Comparison of ENCODE assay signal across 8 cellular contexts in the genomic region with DNA sequence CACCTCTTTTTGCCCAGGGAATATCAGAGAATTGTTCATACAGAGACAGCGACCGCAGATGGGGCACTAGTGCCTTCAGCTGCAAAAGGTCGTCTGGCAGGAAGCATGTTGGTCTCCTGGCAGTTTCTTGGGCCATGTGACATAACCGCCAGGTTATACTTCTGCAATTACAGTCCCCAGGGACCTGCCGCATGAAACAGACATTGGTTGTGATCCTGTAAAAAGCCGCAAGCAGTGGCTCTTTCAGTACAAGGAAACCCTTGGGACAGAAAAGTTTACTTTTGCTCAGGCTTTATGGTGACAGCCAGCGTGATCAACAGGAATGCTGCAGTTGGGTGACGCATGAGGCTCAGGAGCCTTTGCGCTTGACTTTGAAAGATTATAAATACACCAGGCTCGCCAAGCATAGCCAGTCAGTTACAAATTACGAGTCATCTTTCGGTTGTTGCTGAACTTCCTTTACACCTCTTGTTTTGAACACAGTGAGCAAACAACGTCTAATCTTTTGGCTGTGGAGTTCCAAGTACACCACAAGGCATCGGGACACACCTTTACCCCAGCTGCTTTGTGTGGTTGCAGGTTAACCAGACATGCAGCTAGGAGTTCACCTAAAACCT. TPM values are rescaled to one million over a fixed set of nuclear protein-coding genes. Genes with fewer than 3 reads are reported as not detected.
DNase-seq lines count a peak whose midpoint lies in the region; ATAC-seq and TF ChIP-seq lines count a peak whose summit lies in the region.

No MANE protein-coding gene starts in this region.

- no peaks in the 10 kb centered on the region for H3K36me3 ChIP-seq in Peyer's patch
- no peaks in the 10 kb centered on the region for H3K36me3 ChIP-seq in liver (ENCODE audit: control insufficient read depth in 4 of 4, insufficient read depth in 3 of 4, low read depth in 1 of 4, low read length in 3 of 4)

- peak overlapping the region; percentile 98 for H3K27ac Mint-ChIP-seq in activated T-helper 2 cell treated with anti-CD3 and anti-CD28 coated beads, Interferon-gamma antibody, Interleukin-2, Interleukin-4, amounts not matched to agents 10 μg/mL and 5 μg/mL and 100 μg/mL, durations not matched to agents 14 hours and 24 hours and 36 hours

- H3K27me3 Mint-ChIP-seq in activated T-helper 2 cell treated with anti-CD3 and anti-CD28 coated beads, Interferon-gamma antibody, Interleukin-2, Interleukin-4, amounts not matched to agents 10 μg/mL and 5 μg/mL and 100 μg/mL, durations not matched to agents 14 hours and 24 hours and 36 hours (ENCODE audit: low read depth), result no peaks in the 10 kb centered on the region

- TF ChIP-seq CTCF in AG09309 (IDR thresholded peaks at IDR 0.05; ENCODE audit: control insufficient read depth, insufficient read depth, low read depth, low read length, missing control alignments), result no peak
- peak in 1 of 6 experiments; percentile 8 for TF ChIP-seq CTCF in Peyer's patch (IDR thresholded peaks at IDR 0.05)
- no peak for TF ChIP-seq CTCF in liver (IDR thresholded peaks at IDR 0.05; ENCODE audit: low read depth, low read length, missing input control)

- H3K9me3 ChIP-seq in Peyer's patch, result no peaks in the 10 kb centered on the region
- no peaks in the 10 kb centered on the region for H3K9me3 ChIP-seq in liver (ENCODE audit: control insufficient read depth in 4 of 4, low read length in 3 of 4)

- intact Hi-C loops in activated T-helper 2 cell treated with anti-CD3 and anti-CD28 coated beads, Interferon-gamma antibody, Interleukin-2, Interleukin-4, amounts not matched to agents 10 μg/mL and 5 μg/mL and 100 μg/mL, durations not matched to agents 14 hours and 24 hours and 36 hours (cut with micrococcal nuclease), result loop anchor here (2.0 to 10.0 kb wide), 7 partner anchors 17 to 433 kb away; a partner anchor contains a TSS
- intact Hi-C loops in posterior cingulate gyrus (cut with DNase I), result no loop called here

- no peaks in the 10 kb centered on the region for H3K9me3 Mint-ChIP-seq in activated T-helper 2 cell treated with anti-CD3 and anti-CD28 coated beads, Interferon-gamma antibody, Interleukin-2, Interleukin-4, amounts not matched to agents 10 μg/mL and 5 μg/mL and 100 μg/mL, durations not matched to agents 14 hours and 24 hours and 36 hours

- peak overlapping the region in 1 of 2 donors; percentile 34 for H3K9ac ChIP-seq in liver (ENCODE audit: low read depth in 1 of 2, low read length in 2 of 2)

- H3K4me1 ChIP-seq in Peyer's patch (peaks cover 0 to 36% (median 24%) of the 10 kb centered on the region in 4 donors), liver (ENCODE audit: control insufficient read depth in 4 of 4, insufficient read depth in 4 of 4, low read length in 3 of 4) (peaks cover 0 to 4% (median 0%) of the 10 kb centered on the region in 4 donors)

- DNase-seq in AG09309 (ENCODE audit: low read depth) (peak; percentile 28), Peyer's patch (peak; percentile 52 to 93 (median 88)), posterior cingulate gyrus (no peak), NCI-H446 treated with DMSO at 0.1 percent for 48 hours (lab: John Stamatoyannopoulos, UW) (no peak)
- DNase-seq in activated T-helper 2 cell treated with anti-CD3 and anti-CD28 coated beads, Interferon-gamma antibody, Interleukin-2, Interleukin-4, amounts not matched to agents 10 μg/mL and 5 μg/mL and 100 μg/mL, durations not matched to agents 14 hours and 24 hours and 36 hours (ENCODE audit: low spot score), result peak; percentile 60

- H3K4me1 Mint-ChIP-seq in activated T-helper 2 cell treated with anti-CD3 and anti-CD28 coated beads, Interferon-gamma antibody, Interleukin-2, Interleukin-4, amounts not matched to agents 10 μg/mL and 5 μg/mL and 100 μg/mL, durations not matched to agents 14 hours and 24 hours and 36 hours (ENCODE audit: low read depth), result peaks cover 71% of the 10 kb centered on the region

- peak in 1 of 2 donors; percentile 1 for TF ChIP-seq RAD21 in liver (IDR thresholded peaks at IDR 0.05)

- peak overlapping the region; percentile 56 for H3K4me3 Mint-ChIP-seq in activated T-helper 2 cell treated with anti-CD3 and anti-CD28 coated beads, Interferon-gamma antibody, Interleukin-2, Interleukin-4, amounts not matched to agents 10 μg/mL and 5 μg/mL and 100 μg/mL, durations not matched to agents 14 hours and 24 hours and 36 hours (ENCODE audit: low read depth)

- H3K4me3 ChIP-seq in AG09309 (ENCODE audit: control insufficient read depth, low read depth, low read length), result no peak overlapping the region
- H3K4me3 ChIP-seq in Peyer's patch, result peak overlapping the region in 1 of 4 donors; percentile 12
- peak overlapping the region in 1 of 3 donors; percentile 1 for H3K4me3 ChIP-seq in liver (ENCODE audit: low read depth in 1 of 3, low read length in 3 of 3)

- WGBS in liver, result 25% methylated on average over 14 of the region's 14 CpGs

- H3K27me3 ChIP-seq in Peyer's patch, result no peaks in the 10 kb centered on the region
- no peaks in the 10 kb centered on the region for H3K27me3 ChIP-seq in liver (ENCODE audit: control insufficient read depth in 4 of 4, insufficient read depth in 4 of 4, low read length in 3 of 4)

- H3K36me3 Mint-ChIP-seq in activated T-helper 2 cell treated with anti-CD3 and anti-CD28 coated beads, Interferon-gamma antibody, Interleukin-2, Interleukin-4, amounts not matched to agents 10 μg/mL and 5 μg/mL and 100 μg/mL, durations not matched to agents 14 hours and 24 hours and 36 hours (ENCODE audit: low read depth), result peaks cover 50% of the 10 kb centered on the region

- ATAC-seq in GM19035 (IDR thresholded peaks at IDR 0.05; ENCODE audit: unreplicated experiment) (peak; percentile 74), HG03108 (IDR thresholded peaks at IDR 0.05; ENCODE audit: unreplicated experiment) (peak; percentile 60)

- H3K27ac ChIP-seq in Peyer's patch, result peak overlapping the region; percentile 54 to 82 (median 72)
- H3K27ac ChIP-seq in liver (ENCODE audit: low read depth in 1 of 2, low read length in 2 of 2), result peak overlapping the region; percentile 62 to 63

- TF ChIP-seq POLR2A in Peyer's patch (IDR thresholded peaks at IDR 0.05), result no peak

TF ChIP-seq in liver, 16 proteins besides CTCF, POLR2A, EP300 and RAD21 (continues in another document):
- TF ChIP-seq HNF4G (IDR thresholded peaks at IDR 0.05) (peak; percentile 8), RXRA (IDR thresholded peaks at IDR 0.05) (peak in 1 of 2 donors; percentile 40), JUND (IDR thresholded peaks at IDR 0.05) (no peak), TAF1 (conservative IDR thresholded peaks at IDR 0.05) (no peak), EGR1 (IDR thresholded peaks at IDR 0.05; ENCODE audit: low read depth in 2 of 2) (no peak), GABPA (IDR thresholded peaks at IDR 0.05 in 1 of 2, conservative IDR thresholded peaks at IDR 0.05 in 1 of 2) (no peak), YY1 (IDR thresholded peaks at IDR 0.05) (peak; percentile 38), SP1 (IDR thresholded peaks at IDR 0.05) (peak; percentile 67), HNF4A (conservative IDR thresholded peaks at IDR 0.05) (peak; percentile 32 to 46), NR2F2 (IDR thresholded peaks at IDR 0.05) (no peak), FOXA1 (IDR thresholded peaks at IDR 0.05) (no peak), FOXA2 (IDR thresholded peaks at IDR 0.05) (no peak)
- TF ChIP-seq, protein P1, sequence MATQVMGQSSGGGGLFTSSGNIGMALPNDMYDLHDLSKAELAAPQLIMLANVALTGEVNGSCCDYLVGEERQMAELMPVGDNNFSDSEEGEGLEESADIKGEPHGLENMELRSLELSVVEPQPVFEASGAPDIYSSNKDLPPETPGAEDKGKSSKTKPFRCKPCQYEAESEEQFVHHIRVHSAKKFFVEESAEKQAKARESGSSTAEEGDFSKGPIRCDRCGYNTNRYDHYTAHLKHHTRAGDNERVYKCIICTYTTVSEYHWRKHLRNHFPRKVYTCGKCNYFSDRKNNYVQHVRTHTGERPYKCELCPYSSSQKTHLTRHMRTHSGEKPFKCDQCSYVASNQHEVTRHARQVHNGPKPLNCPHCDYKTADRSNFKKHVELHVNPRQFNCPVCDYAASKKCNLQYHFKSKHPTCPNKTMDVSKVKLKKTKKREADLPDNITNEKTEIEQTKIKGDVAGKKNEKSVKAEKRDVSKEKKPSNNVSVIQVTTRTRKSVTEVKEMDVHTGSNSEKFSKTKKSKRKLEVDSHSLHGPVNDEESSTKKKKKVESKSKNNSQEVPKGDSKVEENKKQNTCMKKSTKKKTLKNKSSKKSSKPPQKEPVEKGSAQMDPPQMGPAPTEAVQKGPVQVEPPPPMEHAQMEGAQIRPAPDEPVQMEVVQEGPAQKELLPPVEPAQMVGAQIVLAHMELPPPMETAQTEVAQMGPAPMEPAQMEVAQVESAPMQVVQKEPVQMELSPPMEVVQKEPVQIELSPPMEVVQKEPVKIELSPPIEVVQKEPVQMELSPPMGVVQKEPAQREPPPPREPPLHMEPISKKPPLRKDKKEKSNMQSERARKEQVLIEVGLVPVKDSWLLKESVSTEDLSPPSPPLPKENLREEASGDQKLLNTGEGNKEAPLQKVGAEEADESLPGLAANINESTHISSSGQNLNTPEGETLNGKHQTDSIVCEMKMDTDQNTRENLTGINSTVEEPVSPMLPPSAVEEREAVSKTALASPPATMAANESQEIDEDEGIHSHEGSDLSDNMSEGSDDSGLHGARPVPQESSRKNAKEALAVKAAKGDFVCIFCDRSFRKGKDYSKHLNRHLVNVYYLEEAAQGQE (IDR thresholded peaks at IDR 0.05), result no peak
- TF ChIP-seq, protein P2, sequence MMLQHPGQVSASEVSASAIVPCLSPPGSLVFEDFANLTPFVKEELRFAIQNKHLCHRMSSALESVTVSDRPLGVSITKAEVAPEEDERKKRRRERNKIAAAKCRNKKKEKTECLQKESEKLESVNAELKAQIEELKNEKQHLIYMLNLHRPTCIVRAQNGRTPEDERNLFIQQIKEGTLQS (IDR thresholded peaks at IDR 0.05), result no peak
- TF ChIP-seq, protein P3, sequence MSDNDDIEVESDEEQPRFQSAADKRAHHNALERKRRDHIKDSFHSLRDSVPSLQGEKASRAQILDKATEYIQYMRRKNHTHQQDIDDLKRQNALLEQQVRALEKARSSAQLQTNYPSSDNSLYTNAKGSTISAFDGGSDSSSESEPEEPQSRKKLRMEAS (IDR thresholded peaks at IDR 0.05), result no peak

RNA-seq across cellular contexts. Expression of a gene that starts 50.5 kb away (rescaled TPM):
- total RNA-seq in Peyer's patch (not detected), liver (not detected)
- total RNA-seq in activated T-helper 2 cell treated with anti-CD3 and anti-CD28 coated beads, Interferon-gamma antibody, Interleukin-2, Interleukin-4, amounts not matched to agents 10 μg/mL and 5 μg/mL and 100 μg/mL, durations not matched to agents 14 hours and 24 hours and 36 hours, result not detected in 2 replicates
- polyA plus RNA-seq in liver, result under 1 TPM in 1 of 2 donors, not detected in 1; 0.10 TPM

Comparison
In these comparisons a context has a peak if more than half of its experiments do, and no peak if none do; other contexts are left out.
1. DNase-seq: peak in AG09309 (single experiment), Peyer's patch (3 of 3) and activated T-helper 2 cell treated with anti-CD3 and anti-CD28 coated beads, Interferon-gamma antibody, Interleukin-2, Interleukin-4, amounts not matched to agents 10 μg/mL and 5 μg/mL and 100 μg/mL, durations not matched to agents 14 hours and 24 hours and 36 hours (single experiment); none in posterior cingulate gyrus (0 of 10) and NCI-H446 treated with DMSO at 0.1 percent for 48 hours (single experiment).